1 cellular context compared by ENCODE assay signal in genomic region chr22:23467721-23468294, GRCh38.
TF ChIP-seq lines count a peak whose summit lies in the region.

No MANE protein-coding gene starts in this region.

TF ChIP-seq in HepG2, 621 proteins besides CTCF, POLR2A, EP300 and RAD21 (continued from another document and continues in another):
- TF ChIP-seq NFATC3 (CRISPR knock-in tag; IDR thresholded peaks at IDR 0.05) (no peak), DR1 (CRISPR knock-in tag; IDR thresholded peaks at IDR 0.05) (no peak), STAT6 (CRISPR knock-in tag; IDR thresholded peaks at IDR 0.05; ENCODE audit: borderline replicate concordance) (no peak), ARNT (IDR thresholded peaks at IDR 0.05) (no peak), ZGPAT (CRISPR knock-in tag; IDR thresholded peaks at IDR 0.05) (peak; percentile 53; the same call in 1 of the 2 replicates), KDM6A (CRISPR knock-in tag; IDR thresholded peaks at IDR 0.05; ENCODE audit: low read depth) (peak; percentile 40; the same call in 1 of the 2 replicates), SOX5 (CRISPR knock-in tag; IDR thresholded peaks at IDR 0.05; ENCODE audit: borderline replicate concordance) (peak; percentile 69; the same call in 1 of the 2 replicates), ZBTB42 (CRISPR knock-in tag; IDR thresholded peaks at IDR 0.05) (no peak), RARA (CRISPR knock-in tag; IDR thresholded peaks at IDR 0.05) (peak; percentile 69), TCF12 (IDR thresholded peaks at IDR 0.05) (no peak), TCF12 (CRISPR knock-in tag; IDR thresholded peaks at IDR 0.05) (no peak), NCOA2 (CRISPR knock-in tag; IDR thresholded peaks at IDR 0.05) (peak; percentile 64; the same call in 1 of the 2 replicates), MLX (CRISPR knock-in tag; IDR thresholded peaks at IDR 0.05) (peak; percentile 94), ZFP62 (CRISPR knock-in tag; IDR thresholded peaks at IDR 0.05) (no peak), FOXA3 (CRISPR knock-in tag; IDR thresholded peaks at IDR 0.05) (peak; percentile 86), TP53 (CRISPR knock-in tag; conservative IDR thresholded peaks at IDR 0.05) (no peak), BRCA1 (CRISPR knock-in tag; IDR thresholded peaks at IDR 0.05) (no peak), SRSF1 (optimal IDR thresholded peaks at IDR 0.05; ENCODE audit: low read depth, low read length) (no peak), ASH2L (IDR thresholded peaks at IDR 0.05; ENCODE audit: insufficient read length, low read depth, low read length) (no peak), HOXD1 (CRISPR knock-in tag; IDR thresholded peaks at IDR 0.05) (no peak), U2AF1 (optimal IDR thresholded peaks at IDR 0.05; ENCODE audit: low read depth, low read length) (no peak), CEBPG (CRISPR knock-in tag; IDR thresholded peaks at IDR 0.05) (no peak), ZSCAN25 (CRISPR knock-in tag; IDR thresholded peaks at IDR 0.05) (no peak), PATZ1 (CRISPR knock-in tag; IDR thresholded peaks at IDR 0.05) (peak; percentile 10; the same call in 1 of the 2 replicates), FOXP1 (IDR thresholded peaks at IDR 0.05) (peak; percentile 44; the same call in 1 of the 2 replicates), FOXP1 (CRISPR knock-in tag; IDR thresholded peaks at IDR 0.05) (peak; percentile 88), ZNF296 (CRISPR knock-in tag; conservative IDR thresholded peaks at IDR 0.05) (no peak), ZNF552 (CRISPR knock-in tag; IDR thresholded peaks at IDR 0.05; ENCODE audit: borderline replicate concordance) (no peak), KDM5A (IDR thresholded peaks at IDR 0.05; ENCODE audit: borderline replicate concordance, low read length) (no peak), HBP1 (CRISPR knock-in tag; IDR thresholded peaks at IDR 0.05; ENCODE audit: low read depth) (no peak), NR1H2 (CRISPR knock-in tag; IDR thresholded peaks at IDR 0.05; ENCODE audit: borderline replicate concordance, low read depth) (no peak), ZNF580 (CRISPR knock-in tag; IDR thresholded peaks at IDR 0.05; ENCODE audit: borderline replicate concordance, low read depth) (no peak), ARNTL (CRISPR knock-in tag; IDR thresholded peaks at IDR 0.05) (no peak), FOXO1 (CRISPR knock-in tag; IDR thresholded peaks at IDR 0.05) (peak; percentile 53; the same call in 1 of the 2 replicates), ZZZ3 (CRISPR knock-in tag; IDR thresholded peaks at IDR 0.05; ENCODE audit: borderline replicate concordance) (no peak), ZNF569 (CRISPR knock-in tag; IDR thresholded peaks at IDR 0.05; ENCODE audit: borderline replicate concordance) (no peak), ZNF572 (CRISPR knock-in tag; IDR thresholded peaks at IDR 0.05) (no peak), NR2F1 (CRISPR knock-in tag; IDR thresholded peaks at IDR 0.05) (0 out of 4 replicates have a peak, but pooled peaks of 1 of the 2 experiments have one; percentile 15), ZNF83 (CRISPR knock-in tag; IDR thresholded peaks at IDR 0.05; ENCODE audit: borderline replicate concordance) (no peak), CHD4 (IDR thresholded peaks at IDR 0.05; ENCODE audit: borderline replicate concordance, low read length) (no peak), PAXIP1 (CRISPR knock-in tag; conservative IDR thresholded peaks at IDR 0.05) (peak; percentile 76), AHDC1 (CRISPR knock-in tag; IDR thresholded peaks at IDR 0.05; ENCODE audit: borderline replicate concordance) (peak; percentile 79; the same call in 1 of the 2 replicates), MTA3 (CRISPR knock-in tag; IDR thresholded peaks at IDR 0.05) (no peak), IRF2 (CRISPR knock-in tag; IDR thresholded peaks at IDR 0.05) (0 out of 2 replicates have a peak, but pooled peaks have one; percentile 23), SALL1 (CRISPR knock-in tag; IDR thresholded peaks at IDR 0.05) (peak; percentile 76; the same call in 1 of the 2 replicates), KLF9 (CRISPR knock-in tag; IDR thresholded peaks at IDR 0.05; ENCODE audit: low read depth) (no peak), ZNF576 (CRISPR knock-in tag; IDR thresholded peaks at IDR 0.05) (no peak), ZNF549 (CRISPR knock-in tag; IDR thresholded peaks at IDR 0.05) (no peak), ZNF138 (CRISPR knock-in tag; IDR thresholded peaks at IDR 0.05; ENCODE audit: low read depth) (no peak), RAD51 (IDR thresholded peaks at IDR 0.05; ENCODE audit: borderline replicate concordance) (no peak), FOSL1 (CRISPR knock-in tag; IDR thresholded peaks at IDR 0.05; ENCODE audit: borderline replicate concordance) (no peak)
